In the genomic region with DNA sequence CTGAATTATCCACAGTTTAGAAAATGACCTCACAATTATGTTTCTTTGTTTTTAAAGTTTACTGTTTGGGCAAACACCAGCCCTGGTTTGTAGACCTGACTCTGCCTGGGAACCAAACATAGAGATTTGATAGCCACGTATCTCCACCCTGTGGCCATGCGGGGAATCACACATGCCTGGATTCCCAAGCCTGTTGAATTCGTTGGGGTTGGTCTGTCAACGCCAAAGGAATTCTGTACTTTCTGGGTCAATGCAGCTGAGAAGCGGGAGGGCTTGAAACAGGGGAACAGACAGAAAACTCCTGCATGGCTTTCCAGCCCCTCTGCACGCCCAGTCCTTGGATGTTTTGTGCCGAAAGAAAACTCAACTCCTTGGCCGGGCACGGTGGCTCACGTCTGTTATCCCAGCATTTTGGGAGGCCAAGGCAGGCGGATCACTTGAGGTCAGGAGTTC, we compare ENCODE assay signal across 8 cellular contexts. TPM values are rescaled to one million over a fixed set of nuclear protein-coding genes. Genes with fewer than 3 reads are reported as not detected.
A peak's percentile ranks its signal among the peaks of the same experiment; 100 is the strongest.
DNase-seq lines count a peak whose midpoint lies in the region; ATAC-seq and TF ChIP-seq lines count a peak whose summit lies in the region.

No MANE protein-coding gene starts in this region.

- no peak for TF ChIP-seq POLR2A in esophagus muscularis mucosa (IDR thresholded peaks at IDR 0.05; ENCODE audit: low read depth)

- no peaks in the 10 kb centered on the region for H3K36me3 ChIP-seq in OCI-LY7 (ENCODE audit: insufficient read depth, low read length)
- no peaks in the 10 kb centered on the region for H3K36me3 ChIP-seq in esophagus muscularis mucosa

- intact Hi-C loops in Calu3 (cut with micrococcal nuclease; ENCODE audit: unreplicated experiment) (loop anchor here (1.0 to 10.0 kb wide), 4 partner anchors 36 to 199 kb away; no protein-coding TSS in a partner anchor), OCI-LY7 (cut with micrococcal nuclease; ENCODE audit: unreplicated experiment) (loop anchor here (1.0 kb wide), 4 partner anchors 36 to 125 kb away; no protein-coding TSS in a partner anchor), esophagus muscularis mucosa (cut with DNase I) (no loop called here)

- BruUV-seq in Calu3 (replicated peaks; lab: Mats Ljungman, UMichigan) = no TSS peak
- BruUV-seq in OCI-LY7 (replicated peaks; lab: Mats Ljungman, UMichigan) = no TSS peak

- H3K4me3 ChIP-seq in OCI-LY7 (ENCODE audit: low read depth, low read length, poor library complexity, severe bottlenecking) (no peak overlapping the region), esophagus muscularis mucosa (no peak overlapping the region)

- peaks cover 75% of the 10 kb centered on the region for H3K27me3 Mint-ChIP-seq in Calu3 (ENCODE audit: unreplicated experiment)
- H3K27me3 Mint-ChIP-seq in stimulated activated naive CD8-positive, alpha-beta T cell treated with anti-CD3 and anti-CD28 coated beads, Interleukin-15, amount 100 ng/mL, for 72 hours = no peaks in the 10 kb centered on the region

- peak; percentile 56 for ATAC-seq in HG03196 (IDR thresholded peaks at IDR 0.05; ENCODE audit: unreplicated experiment)
- peak; percentile 76 for ATAC-seq in stimulated activated naive CD8-positive, alpha-beta T cell treated with anti-CD3 and anti-CD28 coated beads, Interleukin-15, amount 100 ng/mL, for 72 hours
- no peak for ATAC-seq in HG03469 (IDR thresholded peaks at IDR 0.05; ENCODE audit: unreplicated experiment)

- CTCF ChIA-PET in Calu3 (lab: Charles Lee) = interaction anchor here (1.3 kb wide), 1 partner anchor 125 kb away, joined by 4 read pairs; no protein-coding TSS in a partner anchor
- CTCF ChIA-PET in OCI-LY7 (lab: Charles Lee; ENCODE audit: unreplicated experiment) = no interaction called here

- POLR2A ChIA-PET in OCI-LY7 (lab: Charles Lee) = no interaction called here

- H3K9me3 ChIP-seq in OCI-LY7 (ENCODE audit: low read length) = no peaks in the 10 kb centered on the region
- no peaks in the 10 kb centered on the region for H3K9me3 ChIP-seq in esophagus muscularis mucosa

- H3K4me2 ChIP-seq in OCI-LY7 (ENCODE audit: low read length) = no peak overlapping the region

- H3K4me1 Mint-ChIP-seq in Calu3 (ENCODE audit: low read depth, unreplicated experiment) = no peaks in the 10 kb centered on the region
- no peaks in the 10 kb centered on the region for H3K4me1 Mint-ChIP-seq in stimulated activated naive CD8-positive, alpha-beta T cell treated with anti-CD3 and anti-CD28 coated beads, Interleukin-15, amount 100 ng/mL, for 72 hours

- no peak for TF ChIP-seq EP300 in esophagus muscularis mucosa (IDR thresholded peaks at IDR 0.05)

- peak; percentile 74 for TF ChIP-seq CTCF in Calu3 (IDR thresholded peaks at IDR 0.05; ENCODE audit: unreplicated experiment)
- peak; percentile 99 for TF ChIP-seq CTCF in OCI-LY7 (conservative IDR thresholded peaks at IDR 0.05; ENCODE audit: low read length)
- TF ChIP-seq CTCF in esophagus muscularis mucosa (IDR thresholded peaks at IDR 0.05) = peak; percentile 78 to 93 (median 84)

- H3K27ac ChIP-seq in OCI-LY7 (ENCODE audit: low read depth, low read length, poor library complexity, severe bottlenecking) (no peak overlapping the region), esophagus muscularis mucosa (replicated peaks in 1 of 4) (no peak overlapping the region)

- no peak overlapping the region for H3K4me3 Mint-ChIP-seq in Calu3 (ENCODE audit: low read depth, unreplicated experiment)
- H3K4me3 Mint-ChIP-seq in stimulated activated naive CD8-positive, alpha-beta T cell treated with anti-CD3 and anti-CD28 coated beads, Interleukin-15, amount 100 ng/mL, for 72 hours = no peak overlapping the region

- no peaks in the 10 kb centered on the region for H3K79me2 ChIP-seq in OCI-LY7 (ENCODE audit: insufficient read depth, low read depth, low read length)

- H4K20me1 ChIP-seq in OCI-LY7 (ENCODE audit: insufficient read depth, low read length) = no peaks in the 10 kb centered on the region

- H3K36me3 Mint-ChIP-seq in Calu3 (ENCODE audit: insufficient read depth, unreplicated experiment) = no peaks in the 10 kb centered on the region

- peaks cover 3% of the 10 kb centered on the region for H3K9me3 Mint-ChIP-seq in Calu3 (ENCODE audit: low read depth, unreplicated experiment)
- peaks cover 0 to 12% of the 10 kb centered on the region in 2 donors for H3K9me3 Mint-ChIP-seq in stimulated activated naive CD8-positive, alpha-beta T cell treated with anti-CD3 and anti-CD28 coated beads, Interleukin-15, amount 100 ng/mL, for 72 hours

- no peaks in the 10 kb centered on the region for H3K4me1 ChIP-seq in OCI-LY7 (ENCODE audit: insufficient read depth, low read length, poor library complexity, severe bottlenecking)
- no peaks in the 10 kb centered on the region for H3K4me1 ChIP-seq in esophagus muscularis mucosa

- WGBS in esophagus muscularis mucosa = 32% methylated on average over 9 of the region's 11 CpGs

- peaks cover 0 to 39% (median 0%) of the 10 kb centered on the region in 4 donors for H3K27me3 ChIP-seq in esophagus muscularis mucosa

- no peaks in the 10 kb centered on the region for H3K9me2 ChIP-seq in OCI-LY7 (ENCODE audit: insufficient read depth, low read length)

- DNase-seq in Calu3 (peak; percentile 80), OCI-LY7 (ENCODE audit: low spot score) (peak; percentile 80), activated T-cell treated with anti-CD3 and anti-CD28 coated beads for 4 hours (peak; percentile 63), esophagus muscularis mucosa (ENCODE audit: extremely low spot score) (no peak), myocyte (ENCODE audit: low read depth) (peak; percentile 43)
- peak; percentile 43 to 60 for DNase-seq in stimulated activated naive CD8-positive, alpha-beta T cell treated with anti-CD3 and anti-CD28 coated beads, Interleukin-15, amount 100 ng/mL, for 72 hours

- H2AFZ ChIP-seq in OCI-LY7 (ENCODE audit: low read length) = no peak overlapping the region

- H3K27ac Mint-ChIP-seq in Calu3 (ENCODE audit: unreplicated experiment) = no peak overlapping the region
- H3K27ac Mint-ChIP-seq in stimulated activated naive CD8-positive, alpha-beta T cell treated with anti-CD3 and anti-CD28 coated beads, Interleukin-15, amount 100 ng/mL, for 72 hours = no peak overlapping the region

RNA-seq across cellular contexts. Expression of gene CD300A, which starts 27.0 kb away (rescaled TPM):
- total RNA-seq in Calu3 (2022) (0.45 TPM in 1 of 2 replicates, not detected in the other), OCI-LY7 (2022) (1.8 and 3.5 TPM in 2 replicates), esophagus muscularis mucosa (1 to 10 TPM; 1.2 to 4.1 (median 2.4) TPM), myocyte (not detected in 2 replicates)
- total RNA-seq in OCI-LY7 (2014; rRNA removed; shearing (Covaris generic)) = 6.7 and 7.4 TPM in 2 replicates
- polyA plus RNA-seq in myocyte (2012) = not detected

RNA-seq across cellular contexts. Expression of gene CD300LB, which starts 37.9 kb away (rescaled TPM):
- total RNA-seq in Calu3 (2022) (not detected in 2 replicates), OCI-LY7 (2022) (not detected in 2 replicates), esophagus muscularis mucosa (under 1 TPM in 3 of 4 donors, not detected in 1; 0.17 to 0.83 (median 0.23) TPM), myocyte (not detected in 2 replicates)
- not detected in 2 replicates for total RNA-seq in OCI-LY7 (2014; rRNA removed; shearing (Covaris generic))
- polyA plus RNA-seq in myocyte (2012) = not detected

RNA-seq across cellular contexts. Expression of gene CD300C, which starts 52.5 kb away (rescaled TPM):
- total RNA-seq in Calu3 (2022) = not detected in 2 replicates
- not detected in 2 replicates for total RNA-seq in OCI-LY7 (2014; rRNA removed; shearing (Covaris generic))
- not detected in 2 replicates for total RNA-seq in OCI-LY7 (2022)
- 1 to 10 TPM in 3 of 4 donors, under 1 TPM in 1; 0.39 to 4.6 (median 1.6) TPM for total RNA-seq in esophagus muscularis mucosa
- not detected in 2 replicates for total RNA-seq in myocyte
- not detected for polyA plus RNA-seq in myocyte (2012)
